In genomic region chrX:133947022-133947421, GRCh38 we compare ENCODE assay signal across 35 cellular contexts. TPM values are rescaled to one million over a fixed set of nuclear protein-coding genes. Genes with fewer than 3 reads are reported as not detected.
"Had no signal": no experiment of that assay in that cellular context is flagged by ENCODE, and none has a peak within 500 bp of the region (broad histone marks: within the 10 kb centered on the region; RNA-seq: fewer than 3 reads in every experiment).

No MANE protein-coding gene starts in this region.

- H3K4me1 Mint-ChIP-seq: activated B cell treated with CpG ODN at 0.5 μM for 24 hours; activated CD4-positive, alpha-beta T cell treated with anti-CD3 and anti-CD28 coated beads, Interleukin-2, amount 10 ng/mL, durations not matched to agents 24 days and 14 days; activated naive CD8-positive, alpha-beta T cell treated with anti-CD3 and anti-CD28 coated beads for 36 hours; activated T-helper 17 cell treated with anti-CD3 and anti-CD28 coated beads, Interleukin-2, amount 50 U/mL, for 72 hours had no signal

- ATAC-seq: activated CD8-positive, alpha-beta T cell treated with anti-CD3 and anti-CD28 coated beads for 36 hours; activated naive CD4-positive, alpha-beta T cell treated with anti-CD3 and anti-CD28 coated beads, Interleukin-2, amount 50 U/mL, for 72 hours; activated T-cell treated with anti-CD3 and anti-CD28 coated beads, Interleukin-2, amount 50 U/mL, for 4 hours; activated T-cell treated with anti-CD3 and anti-CD28 coated beads, Interleukin-2, amount 50 U/mL, for 72 hours; activated T-helper 17 cell treated with anti-CD3 and anti-CD28 coated beads, Interleukin-2, amount 50 U/mL, for 72 hours; body of pancreas had no signal

- DNase-seq: activated B cell treated with CpG ODN at 0.5 μM for 24 hours; activated CD4-positive, alpha-beta memory T cell treated with anti-CD3 and anti-CD28 coated beads for 36 hours; activated CD4-positive, alpha-beta T cell treated with anti-CD3 and anti-CD28 coated beads for 4 hours; activated CD4-positive, alpha-beta T cell treated with anti-CD3 and anti-CD28 coated beads, Interleukin-2, amount 10 ng/mL, durations not matched to agents 24 days and 14 days; activated CD4-positive, alpha-beta T cell treated with anti-CD3 and anti-CD28 coated beads, Interleukin-2, amount 50 U/mL, for 1 hour; activated CD4-positive, alpha-beta T cell treated with anti-CD3 and anti-CD28 coated beads, Interleukin-2, amount 50 U/mL, for 4 hours; activated CD4-positive, CD25-positive, alpha-beta regulatory T cell treated with anti-CD3 and anti-CD28 coated beads, Interleukin-2, amount 50 U/mL, for 72 hours; activated CD8-positive, alpha-beta memory T cell treated with anti-CD3 and anti-CD28 coated beads, Interleukin-2, amount 50 U/mL, for 4 hours; activated CD8-positive, alpha-beta T cell treated with anti-CD3 and anti-CD28 coated beads for 36 hours; activated effector memory CD4-positive, alpha-beta T cell treated with anti-CD3 and anti-CD28 coated beads, Interleukin-2, amount 50 U/mL, for 16 hours; activated gamma-delta T cell treated with Interleukin-2 at 50 U/mL for 16 hours; activated naive CD4-positive, alpha-beta T cell; activated naive CD4-positive, alpha-beta T cell treated with anti-CD3 and anti-CD28 coated beads for 36 hours; activated naive CD4-positive, alpha-beta T cell treated with anti-CD3 and anti-CD28 coated beads, Interleukin-2, amount 50 U/mL, for 16 hours; activated naive CD8-positive, alpha-beta T cell treated with anti-CD3 and anti-CD28 coated beads for 36 hours; activated T-cell treated with anti-CD3 and anti-CD28 coated beads for 4 hours; activated T-cell treated with anti-CD3 and anti-CD28 coated beads, Interleukin-2, amount 50 U/mL, for 1 hour; activated T-cell treated with anti-CD3 and anti-CD28 coated beads, Interleukin-2, amount 50 U/mL, for 4 hours; activated T-cell treated with anti-CD3 and anti-CD28 coated beads, Interleukin-2, amount 50 U/mL, for 72 hours; adrenal gland; amniotic stem cell; aorta; body of pancreas; brain microvascular endothelial cell; central memory CD4-positive, alpha-beta T cell; T-helper 1 cell; T-helper 2 cell; T-helper 9 cell had no signal

- H3K27me3 Mint-ChIP-seq: activated B cell treated with CpG ODN at 0.5 μM for 24 hours; activated CD4-positive, alpha-beta memory T cell treated with anti-CD3 and anti-CD28 coated beads for 36 hours; activated CD8-positive, alpha-beta T cell treated with anti-CD3 and anti-CD28 coated beads for 36 hours; activated naive CD8-positive, alpha-beta T cell treated with anti-CD3 and anti-CD28 coated beads for 36 hours; activated T-helper 17 cell treated with anti-CD3 and anti-CD28 coated beads, Interleukin-2, amount 50 U/mL, for 72 hours had no signal

- H3K36me3 Mint-ChIP-seq: activated CD4-positive, alpha-beta memory T cell treated with anti-CD3 and anti-CD28 coated beads for 36 hours; activated naive CD4-positive, alpha-beta T cell treated with anti-CD3 and anti-CD28 coated beads, Interleukin-2, amount 50 U/mL, for 72 hours; activated naive CD8-positive, alpha-beta T cell treated with anti-CD3 and anti-CD28 coated beads for 36 hours had no signal

- H3K27me3 ChIP-seq: body of pancreas, brain microvascular endothelial cell had no signal

- H3K36me3 ChIP-seq: adrenal gland, brain microvascular endothelial cell, breast epithelium had no signal

- H3K4me1 ChIP-seq: adrenal gland, body of pancreas, breast epithelium had no signal

- H3K9me3 ChIP-seq: adrenal gland, body of pancreas, breast epithelium had no signal

- H3K4me3 ChIP-seq: adrenal gland, body of pancreas, breast epithelium had no signal

- H3K4me3 Mint-ChIP-seq: activated B cell treated with CpG ODN at 0.5 μM for 24 hours; activated CD4-positive, alpha-beta memory T cell treated with anti-CD3 and anti-CD28 coated beads for 36 hours; activated CD4-positive, alpha-beta T cell treated with anti-CD3 and anti-CD28 coated beads, Interleukin-2, amount 10 ng/mL, durations not matched to agents 24 days and 14 days; activated CD8-positive, alpha-beta T cell treated with anti-CD3 and anti-CD28 coated beads for 36 hours; activated naive CD4-positive, alpha-beta T cell treated with anti-CD3 and anti-CD28 coated beads for 36 hours; activated naive CD8-positive, alpha-beta T cell treated with anti-CD3 and anti-CD28 coated beads for 36 hours; activated T-cell treated with anti-CD3 and anti-CD28 coated beads, Interleukin-2, amount 50 U/mL, for 4 hours; activated T-cell treated with anti-CD3 and anti-CD28 coated beads, Interleukin-2, amount 50 U/mL, for 72 hours; activated T-helper 1 cell treated with anti-CD3 and anti-CD28 coated beads, Interleukin-12 subunit alpha, Interleukin-12 subunit beta, Interleukin-2, Interleukin-4 antibody, amounts not matched to agents 30 ng/mL and 10 ng/mL and 1 ng/mL, durations not matched to agents 14 hours and 24 hours and 36 hours; activated T-helper 17 cell treated with anti-CD3 and anti-CD28 coated beads, Interleukin-2, amount 50 U/mL, for 72 hours; T-helper 1 cell treated with Interleukin-12 subunit alpha and Interleukin-12 subunit beta and Interleukin-4 antibody, amounts not matched to agents 30 μg/mL and 1 μg/mL, for 36 hours; T-helper 2 cell treated with Interferon-gamma antibody and Interleukin-4, amounts not matched to agents 5 μg/mL and 100 μg/mL, for 36 hours had no signal

- H3K9me3 Mint-ChIP-seq: activated B cell treated with CpG ODN at 0.5 μM for 24 hours; activated CD4-positive, alpha-beta memory T cell treated with anti-CD3 and anti-CD28 coated beads for 36 hours; activated CD4-positive, alpha-beta T cell treated with anti-CD3 and anti-CD28 coated beads, Interleukin-2, amount 10 ng/mL, durations not matched to agents 24 days and 14 days; activated CD8-positive, alpha-beta T cell treated with anti-CD3 and anti-CD28 coated beads for 36 hours; activated naive CD4-positive, alpha-beta T cell treated with anti-CD3 and anti-CD28 coated beads for 36 hours; activated naive CD4-positive, alpha-beta T cell treated with anti-CD3 and anti-CD28 coated beads, Interleukin-2, amount 50 U/mL, for 72 hours; activated naive CD8-positive, alpha-beta T cell treated with anti-CD3 and anti-CD28 coated beads for 36 hours; activated T-cell treated with anti-CD3 and anti-CD28 coated beads, Interleukin-2, amount 50 U/mL, for 4 hours; activated T-cell treated with anti-CD3 and anti-CD28 coated beads, Interleukin-2, amount 50 U/mL, for 72 hours; activated T-helper 1 cell treated with anti-CD3 and anti-CD28 coated beads, Interleukin-12 subunit alpha, Interleukin-12 subunit beta, Interleukin-2, Interleukin-4 antibody, amounts not matched to agents 30 ng/mL and 10 ng/mL and 1 ng/mL, durations not matched to agents 14 hours and 24 hours and 36 hours; activated T-helper 17 cell treated with anti-CD3 and anti-CD28 coated beads, Interleukin-2, amount 50 U/mL, for 72 hours; T-helper 1 cell treated with Interleukin-12 subunit alpha and Interleukin-12 subunit beta and Interleukin-4 antibody, amounts not matched to agents 30 μg/mL and 1 μg/mL, for 36 hours; T-helper 2 cell treated with Interferon-gamma antibody and Interleukin-4, amounts not matched to agents 5 μg/mL and 100 μg/mL, for 36 hours had no signal

- H3K27ac Mint-ChIP-seq: activated B cell treated with CpG ODN at 0.5 μM for 24 hours; activated CD4-positive, alpha-beta memory T cell treated with anti-CD3 and anti-CD28 coated beads for 36 hours; activated CD4-positive, alpha-beta T cell treated with anti-CD3 and anti-CD28 coated beads, Interleukin-2, amount 10 ng/mL, durations not matched to agents 24 days and 14 days; activated CD8-positive, alpha-beta T cell treated with anti-CD3 and anti-CD28 coated beads for 36 hours; activated naive CD4-positive, alpha-beta T cell treated with anti-CD3 and anti-CD28 coated beads for 36 hours; activated naive CD4-positive, alpha-beta T cell treated with anti-CD3 and anti-CD28 coated beads, Interleukin-2, amount 50 U/mL, for 72 hours; activated naive CD8-positive, alpha-beta T cell treated with anti-CD3 and anti-CD28 coated beads for 36 hours; activated T-cell treated with anti-CD3 and anti-CD28 coated beads, Interleukin-2, amount 50 U/mL, for 72 hours; activated T-helper 1 cell treated with anti-CD3 and anti-CD28 coated beads, Interleukin-12 subunit alpha, Interleukin-12 subunit beta, Interleukin-2, Interleukin-4 antibody, amounts not matched to agents 30 ng/mL and 10 ng/mL and 1 ng/mL, durations not matched to agents 14 hours and 24 hours and 36 hours; activated T-helper 17 cell treated with anti-CD3 and anti-CD28 coated beads, Interleukin-2, amount 50 U/mL, for 72 hours; T-helper 1 cell treated with Interleukin-12 subunit alpha and Interleukin-12 subunit beta and Interleukin-4 antibody, amounts not matched to agents 30 μg/mL and 1 μg/mL, for 36 hours; T-helper 2 cell treated with Interferon-gamma antibody and Interleukin-4, amounts not matched to agents 5 μg/mL and 100 μg/mL, for 36 hours had no signal

RNA-seq across cellular contexts. Expression of gene GPC3, which starts 38.4 kb away (rescaled TPM):
- total RNA-seq: activated B cell treated with CpG ODN at 0.5 μM for 24 hours; activated CD8-positive, alpha-beta memory T cell treated with anti-CD3 and anti-CD28 coated beads for 36 hours had no signal
